Comparison of ENCODE assay signal across 13 cellular contexts in the genomic region with DNA sequence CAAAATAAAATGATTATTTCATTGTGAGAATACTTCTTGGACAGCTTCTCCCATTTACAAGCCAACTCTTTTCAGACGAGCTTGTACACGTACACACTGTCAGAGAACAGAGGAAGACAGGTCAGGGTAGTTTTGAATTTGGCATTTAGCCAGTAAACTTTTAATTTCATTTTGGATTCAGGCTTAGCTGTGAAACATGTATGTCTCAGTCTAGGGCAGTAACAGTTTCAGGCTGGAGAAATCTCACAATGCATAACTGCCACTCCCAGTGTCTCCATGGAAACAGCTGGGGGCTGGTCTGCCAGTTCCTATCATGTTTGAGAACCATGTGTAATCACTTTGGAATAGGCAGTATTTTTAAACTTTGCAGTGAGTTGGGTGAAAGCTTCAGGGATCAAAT. TPM values are rescaled to one million over a fixed set of nuclear protein-coding genes. Genes with fewer than 3 reads are reported as not detected.
A peak's percentile ranks its signal among the peaks of the same experiment; 100 is the strongest.
DNase-seq lines count a peak whose midpoint lies in the region; ATAC-seq and TF ChIP-seq lines count a peak whose summit lies in the region.
"Had no signal": no experiment of that assay in that cellular context is flagged by ENCODE, and none has a peak within 500 bp of the region (broad histone marks: within the 10 kb centered on the region; RNA-seq: fewer than 3 reads in every experiment).

No MANE protein-coding gene starts in this region.

- no peak overlapping the region for H2BK120ac ChIP-seq in neuronal stem cell (ENCODE audit: low read depth, low read length)

- H3K4me3 ChIP-seq in Panc1 (ENCODE audit: low read depth in 2 of 2, low read length in 2 of 2) (peak overlapping the region in 1 of 2 experiments; percentile 7; a peak in 1 of 4 replicates), fibroblast of pulmonary artery (replicated peaks; ENCODE audit: low read depth, low read length) (no peak overlapping the region), neuronal stem cell (ENCODE audit: low read length in 2 of 2) (no peak overlapping the region)

- POLR2A ChIA-PET in Panc1 (lab: Charles Lee), result interaction anchor here (0.6 kb wide), 1 partner anchor 529 kb away, joined by 9 read pairs; no protein-coding TSS in a partner anchor

- no peak overlapping the region for H2BK12ac ChIP-seq in neuronal stem cell (ENCODE audit: low read length)

- no CpG with 5 or more reads among the region's 2 CpGs for WGBS in neuronal stem cell (ENCODE audit: extremely low coverage in 2 of 2, insufficient read length in 2 of 2, insufficient replicate concordance in 1 of 2), 2 donors

- no peak overlapping the region for H4K8ac ChIP-seq in neuronal stem cell (ENCODE audit: low read depth, low read length)

- H3K9ac ChIP-seq in neuronal stem cell (ENCODE audit: low read depth, low read length, poor library complexity), result no peak overlapping the region

- H3K9me3 ChIP-seq in Panc1 (ENCODE audit: control insufficient read depth, insufficient read depth, low read depth, low read length) (no peaks in the 10 kb centered on the region), neuronal stem cell (replicated peaks in 1 of 2; ENCODE audit: control insufficient read depth in 2 of 2, insufficient read depth in 1 of 2, low read depth in 1 of 2, low read length in 2 of 2) (no peaks in the 10 kb centered on the region)

- H3K79me1 ChIP-seq in neuronal stem cell (ENCODE audit: low read depth, low read length), result no peaks in the 10 kb centered on the region

- H3K27ac ChIP-seq in Panc1 (ENCODE audit: low read length) (peak overlapping the region; percentile 61), neuronal stem cell (replicated peaks; ENCODE audit: low read length) (no peak overlapping the region)
- H3K27ac ChIP-seq: WERI-Rb-1 had no signal

- H2AFZ ChIP-seq in neuronal stem cell (ENCODE audit: low read length), result peak overlapping the region; percentile 56

- H2AK5ac ChIP-seq in neuronal stem cell (ENCODE audit: low read depth, low read length), result no peak overlapping the region

- H3K14ac ChIP-seq in neuronal stem cell (ENCODE audit: low read length), result no peak overlapping the region

- BruUV-seq in Panc1 (replicated peaks; lab: Mats Ljungman, UMichigan), result no TSS peak

- H3K36me3 ChIP-seq in Panc1 (ENCODE audit: control insufficient read depth, insufficient read depth, low read length) (no peaks in the 10 kb centered on the region), neuronal stem cell (replicated peaks in 1 of 2; ENCODE audit: control insufficient read depth in 2 of 2, insufficient read depth in 2 of 2, low read length in 2 of 2) (no peaks in the 10 kb centered on the region)
- H3K36me3 ChIP-seq: WERI-Rb-1 had no signal

- DNase-seq in GM03348 (ENCODE audit: low spot score), result peak; percentile 39
- DNase-seq in Panc1 (ENCODE audit: low read depth, low spot score), result no peak
- DNase-seq in fibroblast of pulmonary artery (ENCODE audit: low read depth), result peak; percentile 69
- no peak for DNase-seq in neuronal stem cell (ENCODE audit: low spot score)
- DNase-seq in GOT3 (lab: John Stamatoyannopoulos, UW), result no peak
- DNase-seq in NCI-H524 treated with DMSO at 0.1 percent for 48 hours (lab: John Stamatoyannopoulos, UW), result no peak
- DNase-seq in NCI-H526 treated with DMSO at 0.1 percent for 48 hours (lab: John Stamatoyannopoulos, UW), result no peak
- DNase-seq: activated effector memory CD4-positive, alpha-beta T cell treated with anti-CD3 and anti-CD28 coated beads, Interleukin-2, amount 50 U/mL, for 16 hours; COR-L47; effector memory CD8-positive, alpha-beta T cell; substantia nigra; WERI-Rb-1 had no signal

- H2BK15ac ChIP-seq in neuronal stem cell (ENCODE audit: low read length), result no peak overlapping the region

- no peak overlapping the region for H3K18ac ChIP-seq in neuronal stem cell (ENCODE audit: low read length)

- in situ Hi-C loops in Panc1 (cut with HindIII; ENCODE audit: low pct_unique_long_range_greater_than_20kb, low sequenced_read_pairs), result no loop called here

- ATAC-seq in Panc1 (peak; percentile 54), HG03159 (IDR thresholded peaks at IDR 0.05; ENCODE audit: unreplicated experiment) (no peak)
- ATAC-seq: effector memory CD8-positive, alpha-beta T cell had no signal

- H3K27me3 ChIP-seq in Panc1 (ENCODE audit: control insufficient read depth, insufficient read depth, low read length), result no peaks in the 10 kb centered on the region
- no peaks in the 10 kb centered on the region for H3K27me3 ChIP-seq in neuronal stem cell (ENCODE audit: control insufficient read depth in 3 of 3, insufficient read depth in 3 of 3, low read depth in 1 of 3, low read length in 3 of 3)

- H2BK5ac ChIP-seq in neuronal stem cell (ENCODE audit: low read length), result no peak overlapping the region

- no peak overlapping the region for H3K4ac ChIP-seq in neuronal stem cell (ENCODE audit: low read length)

- no peak overlapping the region for H3K23ac ChIP-seq in neuronal stem cell (ENCODE audit: low read depth, low read length, poor library complexity)

- no peak overlapping the region for H3K4me2 ChIP-seq in neuronal stem cell (ENCODE audit: insufficient read depth, low read length, poor library complexity, severe bottlenecking)

- CTCF ChIA-PET in Panc1 (lab: Charles Lee), result no interaction called here

- intact Hi-C loops in Panc1 (cut with micrococcal nuclease; ENCODE audit: unreplicated experiment), result no loop called here

- TF ChIP-seq CTCF in Panc1 (IDR thresholded peaks at IDR 0.05) (no peak), fibroblast of pulmonary artery (IDR thresholded peaks at IDR 0.05; ENCODE audit: low read length, missing control alignments) (no peak)

- peaks cover 24% of the 10 kb centered on the region for H3K4me1 ChIP-seq in Panc1 (ENCODE audit: control insufficient read depth, insufficient read depth, low read length)
- peaks cover 13 to 37% of the 10 kb centered on the region in 2 donors for H3K4me1 ChIP-seq in neuronal stem cell (ENCODE audit: control insufficient read depth in 2 of 2, insufficient read depth in 1 of 2, low read depth in 1 of 2, low read length in 2 of 2)

- H4K91ac ChIP-seq in neuronal stem cell (ENCODE audit: low read depth, low read length, poor library complexity), result no peak overlapping the region

RNA-seq across cellular contexts. Expression of gene QKI, which starts 22.0 kb away (rescaled TPM):
- 176 TPM for total RNA-seq in Panc1 (2021; ENCODE audit: unreplicated experiment)
- 81.4 TPM for polyA plus RNA-seq in Panc1 (2012; ENCODE audit: insufficient read length)
- 174 TPM for polyA plus RNA-seq in neuronal stem cell (2013, experiment 1 of 2)
- 177 TPM for polyA plus RNA-seq in neuronal stem cell (2013, experiment 2 of 2)

Comparison
In these comparisons a context has a peak if more than half of its experiments do, and no peak if none do; other contexts are left out.
1. DNase-seq: peak in GM03348 (single experiment) and fibroblast of pulmonary artery (single experiment); none in Panc1 (single experiment), neuronal stem cell (single experiment), GOT3 (single experiment), NCI-H524 treated with DMSO at 0.1 percent for 48 hours (single experiment) and NCI-H526 treated with DMSO at 0.1 percent for 48 hours (single experiment).